8 cellular contexts compared by ENCODE assay signal in the genomic region with DNA sequence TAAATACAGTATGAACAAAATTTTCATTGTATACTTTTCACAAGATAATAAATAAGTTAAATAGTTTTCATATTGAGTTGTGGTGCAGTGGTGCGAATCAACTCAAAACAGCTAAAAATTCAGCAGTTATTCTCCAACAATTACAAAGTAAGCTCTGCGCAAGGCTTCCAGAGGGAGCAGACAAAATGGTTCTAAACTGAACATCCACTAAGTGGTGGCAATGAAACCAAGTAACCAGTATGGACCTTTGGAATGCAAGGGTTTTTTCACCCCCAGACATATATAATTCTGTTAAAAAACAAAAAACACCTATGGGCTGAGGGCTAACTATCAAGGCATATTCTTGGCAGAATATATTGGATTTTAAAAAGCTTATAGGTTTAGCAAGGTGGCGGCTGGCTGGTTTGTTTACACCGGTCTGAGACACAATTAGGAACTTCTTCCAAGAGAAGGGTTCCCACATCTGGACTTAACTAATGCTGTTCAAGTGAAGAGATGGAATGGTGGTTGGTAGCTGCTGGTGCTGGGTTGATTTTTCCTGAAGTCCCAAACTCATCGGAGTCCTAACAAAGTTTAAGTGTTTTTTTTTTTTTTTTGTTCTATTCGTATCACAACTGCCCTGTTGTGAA. TPM values are rescaled to one million over a fixed set of nuclear protein-coding genes. Genes with fewer than 3 reads are reported as not detected.
DNase-seq lines count a peak whose midpoint lies in the region; ATAC-seq and TF ChIP-seq lines count a peak whose summit lies in the region.

No MANE protein-coding gene starts in this region.

- no peaks in the 10 kb centered on the region for H3K9me3 Mint-ChIP-seq in activated naive CD4-positive, alpha-beta T cell treated with anti-CD3 and anti-CD28 coated beads, Interleukin-2, amount 50 U/mL, for 24 hours

- no peaks in the 10 kb centered on the region for H3K27me3 ChIP-seq in kidney epithelial cell (ENCODE audit: control insufficient read depth, insufficient read depth, low read length)
- no peaks in the 10 kb centered on the region for H3K27me3 ChIP-seq in suprapubic skin

- TF ChIP-seq CTCF in kidney epithelial cell (IDR thresholded peaks at IDR 0.05; ENCODE audit: insufficient read depth, low read length, poor library complexity, severe bottlenecking) (no peak), suprapubic skin (IDR thresholded peaks at IDR 0.05) (no peak)

- DNase-seq in activated naive CD4-positive, alpha-beta T cell (lab: John Stamatoyannopoulos, UW), result no peak
- no peak for DNase-seq in kidney epithelial cell (ENCODE audit: low read depth)
- DNase-seq in suprapubic skin (ENCODE audit: low spot score in 2 of 2), result no peak
- DNase-seq in 8988T, result no peak
- DNase-seq in stimulated activated CD4-positive, alpha-beta T cell treated with anti-CD3 and anti-CD28 coated beads, Interleukin-12 subunit alpha, Interleukin-12 subunit beta, amount 100 ng/mL, for 4 hours, result no peak

- H3K36me3 ChIP-seq in kidney epithelial cell (ENCODE audit: control insufficient read depth, insufficient read depth, low read length), result peaks cover 3% of the 10 kb centered on the region
- H3K36me3 ChIP-seq in suprapubic skin, result peaks cover 29% of the 10 kb centered on the region

- H3K36me3 Mint-ChIP-seq in activated naive CD4-positive, alpha-beta T cell treated with anti-CD3 and anti-CD28 coated beads, Interleukin-2, amount 50 U/mL, for 24 hours, result peaks cover 11% of the 10 kb centered on the region

- H3K27me3 Mint-ChIP-seq in activated naive CD4-positive, alpha-beta T cell treated with anti-CD3 and anti-CD28 coated beads, Interleukin-2, amount 50 U/mL, for 24 hours, result no peaks in the 10 kb centered on the region

- TF ChIP-seq EP300 in suprapubic skin (IDR thresholded peaks at IDR 0.05), result no peak

- no peak for TF ChIP-seq POLR2A in suprapubic skin (IDR thresholded peaks at IDR 0.05)

- peak overlapping the region; percentile 82 for H3K4me3 ChIP-seq in kidney epithelial cell (ENCODE audit: low read depth, low read length)
- H3K4me3 ChIP-seq in suprapubic skin, result peak overlapping the region; percentile 90

- H3K27ac ChIP-seq in angular gyrus (ENCODE audit: low read depth, low read length), result peak overlapping the region; percentile 35
- H3K27ac ChIP-seq in suprapubic skin, result peak overlapping the region; percentile 97

- H3K4me1 Mint-ChIP-seq in activated naive CD4-positive, alpha-beta T cell treated with anti-CD3 and anti-CD28 coated beads, Interleukin-2, amount 50 U/mL, for 24 hours, result peaks cover 57% of the 10 kb centered on the region

- WGBS in suprapubic skin, result 2% methylated on average over 6 of the region's 6 CpGs

- H3K4me1 ChIP-seq in suprapubic skin, result peaks cover 54% of the 10 kb centered on the region

- peak overlapping the region; percentile 100 for H3K27ac Mint-ChIP-seq in activated naive CD4-positive, alpha-beta T cell treated with anti-CD3 and anti-CD28 coated beads, Interleukin-2, amount 50 U/mL, for 24 hours

- ATAC-seq in HG02678 (IDR thresholded peaks at IDR 0.05; ENCODE audit: unreplicated experiment), result no peak

- H3K4me3 Mint-ChIP-seq in activated naive CD4-positive, alpha-beta T cell treated with anti-CD3 and anti-CD28 coated beads, Interleukin-2, amount 50 U/mL, for 24 hours, result peak overlapping the region; percentile 95

- no peaks in the 10 kb centered on the region for H3K9me3 ChIP-seq in suprapubic skin

RNA-seq across cellular contexts. Expression of a gene that starts 2.9 kb away (rescaled TPM):
- total RNA-seq in kidney epithelial cell (12.2 and 12.6 TPM in 2 replicates), suprapubic skin (100 to 1,000 TPM; 198 to 238 (median 223) TPM)

Comparison
In these comparisons a context has a peak if more than half of its experiments do, and no peak if none do; other contexts are left out.
1. RNA of a gene that starts 2.9 kb away (total RNA-seq): 198 to 238 TPM in suprapubic skin; 12.2 to 12.6 TPM in kidney epithelial cell; every median in the first group is over 10 times any median in the second.